20 cellular contexts compared by ENCODE assay signal in the genomic region with DNA sequence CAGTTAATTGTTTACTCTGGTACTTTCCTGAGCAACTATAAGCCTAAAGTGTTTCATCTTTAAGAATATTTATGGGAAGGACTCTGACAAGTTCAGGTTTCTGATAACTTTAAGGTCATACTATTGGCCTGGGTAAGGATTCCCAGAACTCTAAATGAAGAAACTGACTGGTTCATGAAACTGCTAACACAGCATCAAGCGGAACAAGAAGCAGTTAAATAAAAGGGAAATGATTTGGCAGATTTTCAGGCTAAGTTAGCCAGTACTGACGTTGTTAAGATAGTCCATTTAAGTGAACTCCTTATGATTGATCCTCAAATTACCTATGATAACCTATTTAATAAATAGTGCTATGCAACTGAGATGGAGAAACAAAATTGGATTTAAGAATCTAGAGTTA.
"Had no signal": no experiment of that assay in that cellular context is flagged by ENCODE, and none has a peak within 500 bp of the region (broad histone marks: within the 10 kb centered on the region; RNA-seq: fewer than 3 reads in every experiment).

No MANE protein-coding gene starts in this region.

- H3K36me3 Mint-ChIP-seq: IgD-negative memory B cell, T-cell had no signal

- H3K4me1 Mint-ChIP-seq: IgD-negative memory B cell, T-cell had no signal

- H3K27ac Mint-ChIP-seq: IgD-negative memory B cell, T-cell had no signal

- H3K9me3 Mint-ChIP-seq: IgD-negative memory B cell had no signal

- H3K27me3 Mint-ChIP-seq: IgD-negative memory B cell had no signal

- DNase-seq: KBM-7, NCI-H1092 treated with DMSO at 0.1 percent for 48 hours, NCI-H1436, NCI-H187, NCI-H2029, NCI-H2081 treated with DMSO at 0.1 percent for 48 hours, NCI-H2171, NCI-H226, NCI-H446, NCI-H510A, NCI-H524 treated with DMSO at 0.1 percent for 48 hours, NCI-H69, NCI-H774, SHP77, SK-N-SH, SW 1271, T-cell had no signal

- ATAC-seq: Panc1, T-cell had no signal

- FAIRE-seq: HTR-8/SVneo had no signal

- H3K4me3 Mint-ChIP-seq: IgD-negative memory B cell, T-cell had no signal
